Comparison of ENCODE assay signal across 16 cellular contexts in genomic region chr13:113831061-113831460, GRCh38. TPM values are rescaled to one million over a fixed set of nuclear protein-coding genes. Genes with fewer than 3 reads are reported as not detected.
DNase-seq lines count a peak whose midpoint lies in the region; ATAC-seq, FAIRE-seq and TF ChIP-seq lines count a peak whose summit lies in the region.
"Had no signal": no experiment of that assay in that cellular context is flagged by ENCODE, and none has a peak within 500 bp of the region (broad histone marks: within the 10 kb centered on the region; RNA-seq: fewer than 3 reads in every experiment).

No MANE protein-coding gene starts in this region.

- no TSS peak for BruUV-seq in PC-9 (replicated peaks; lab: Mats Ljungman, UMichigan)

- WGBS in right cardiac atrium: 91% methylated on average over 23 of the region's 23 CpGs
- WGBS in psoas muscle, 3 donors: 92 to 98% (median 93%) methylated on average over 18 to 23 of the region's 23 CpGs

- POLR2A ChIA-PET in PC-9 (lab: Charles Lee; ENCODE audit: unreplicated experiment): no interaction called here

- H3K36me3 ChIP-seq in left ventricle myocardium inferior (peaks cover 71% of the 10 kb centered on the region), PC-9 (ENCODE audit: low read depth) (no peaks in the 10 kb centered on the region), kidney (ENCODE audit: control insufficient read depth in 1 of 2, insufficient read depth in 2 of 2, low read length in 2 of 2) (peaks cover 5 to 6% of the 10 kb centered on the region in 2 donors), psoas muscle (ENCODE audit: insufficient read depth in 1 of 2, low read depth in 1 of 2) (peaks cover 2 to 68% of the 10 kb centered on the region in 2 donors)
- H3K36me3 ChIP-seq: BE2C had no signal

- H3K9me3 Mint-ChIP-seq in activated T-cell treated with anti-CD3 and anti-CD28 coated beads, Interleukin-2, amount 50 U/mL, for 24 hours: no peaks in the 10 kb centered on the region
- H3K9me3 Mint-ChIP-seq: CD4-positive, alpha-beta memory T cell; H9 had no signal

- peaks cover 2% of the 10 kb centered on the region for H3K4me1 Mint-ChIP-seq in activated T-cell treated with anti-CD3 and anti-CD28 coated beads, Interleukin-2, amount 50 U/mL, for 24 hours (ENCODE audit: low read depth)
- H3K4me1 Mint-ChIP-seq: CD4-positive, alpha-beta memory T cell; GM23338 had no signal

- CTCF ChIA-PET in PC-9 (lab: Charles Lee): no interaction called here

- intact Hi-C loops in right cardiac atrium (cut with DNase I) (no loop called here), left ventricle myocardium inferior (cut with micrococcal nuclease) (no loop called here), PC-9 (cut with micrococcal nuclease; ENCODE audit: unreplicated experiment) (loop anchor here (5.0 to 10.0 kb wide), 2 partner anchors 111 to 234 kb away; no protein-coding TSS in a partner anchor), kidney (cut with DNase I) (no loop called here), psoas muscle (cut with DNase I) (no loop called here)

- H3K27ac Mint-ChIP-seq in activated T-cell treated with anti-CD3 and anti-CD28 coated beads, Interleukin-2, amount 50 U/mL, for 24 hours: no peak overlapping the region
- H3K27ac Mint-ChIP-seq: CD4-positive, alpha-beta memory T cell; GM23338; H9 had no signal

- no peak overlapping the region for H2AFZ ChIP-seq in PC-9
- H2AFZ ChIP-seq: GM23338 had no signal

- H3K36me3 Mint-ChIP-seq in activated T-cell treated with anti-CD3 and anti-CD28 coated beads, Interleukin-2, amount 50 U/mL, for 24 hours (ENCODE audit: low read depth): peaks cover 30% of the 10 kb centered on the region

- DNase-seq in right cardiac atrium: peak in 2 of 3 donors; percentile 32 to 53
- no peak for DNase-seq in left ventricle myocardium inferior
- DNase-seq in PC-9: no peak
- peak; percentile 74 for DNase-seq in kidney
- peak; percentile 11 to 45 for DNase-seq in psoas muscle
- no peak for DNase-seq in activated T-cell treated with anti-CD3 and anti-CD28 coated beads, Interleukin-2, amount 50 U/mL, for 24 hours
- DNase-seq: BE2C; CD4-positive, alpha-beta memory T cell; DMS79; H9 had no signal

- no peaks in the 10 kb centered on the region for H4K20me1 ChIP-seq in PC-9 (ENCODE audit: insufficient read depth)

- H3K27me3 Mint-ChIP-seq in activated T-cell treated with anti-CD3 and anti-CD28 coated beads, Interleukin-2, amount 50 U/mL, for 24 hours: no peaks in the 10 kb centered on the region
- H3K27me3 Mint-ChIP-seq: CD4-positive, alpha-beta memory T cell had no signal

- H3K9me2 ChIP-seq in PC-9 (ENCODE audit: insufficient read depth): no peaks in the 10 kb centered on the region

- H3K27ac ChIP-seq in right cardiac atrium (ENCODE audit: low read length) (no peak overlapping the region), left ventricle myocardium inferior (replicated peaks) (no peak overlapping the region), PC-9 (no peak overlapping the region), kidney (ENCODE audit: low read depth in 2 of 2, low read length in 2 of 2) (no peak overlapping the region), psoas muscle (no peak overlapping the region)
- H3K27ac ChIP-seq: C4-2B, HL-60 had no signal

- H3K27me3 ChIP-seq in right cardiac atrium (ENCODE audit: control insufficient read depth, insufficient read depth): no peaks in the 10 kb centered on the region
- H3K27me3 ChIP-seq in left ventricle myocardium inferior (ENCODE audit: low read depth): no peaks in the 10 kb centered on the region
- no peaks in the 10 kb centered on the region for H3K27me3 ChIP-seq in PC-9 (ENCODE audit: insufficient read depth, low read depth)
- H3K27me3 ChIP-seq in psoas muscle (ENCODE audit: insufficient read depth in 3 of 3, low read length in 2 of 3): no peaks in the 10 kb centered on the region
- H3K27me3 ChIP-seq: BE2C had no signal

- H3K4me2 ChIP-seq in PC-9: peak overlapping the region; percentile 41
- H3K4me2 ChIP-seq: GM23338 had no signal

- H3K9ac ChIP-seq in kidney (ENCODE audit: low read length in 2 of 2): no peak overlapping the region

- H3F3A ChIP-seq in PC-9 (ENCODE audit: insufficient read depth, low read depth): peaks cover 11% of the 10 kb centered on the region; the same call in 1 of the 2 replicates

- FAIRE-seq in kidney (lab: Jason Lieb, UNC): no peak
- FAIRE-seq: GM12891 had no signal

- no peaks in the 10 kb centered on the region for H3K4me1 ChIP-seq in right cardiac atrium (ENCODE audit: control insufficient read depth, insufficient read depth, low read length)
- no peaks in the 10 kb centered on the region for H3K4me1 ChIP-seq in left ventricle myocardium inferior
- H3K4me1 ChIP-seq in PC-9 (replicated peaks; ENCODE audit: insufficient read depth): peaks cover 39% of the 10 kb centered on the region
- H3K4me1 ChIP-seq in kidney (ENCODE audit: control insufficient read depth in 1 of 2, insufficient read depth in 1 of 2, low read depth in 1 of 2, low read length in 2 of 2): no peaks in the 10 kb centered on the region
- H3K4me1 ChIP-seq in psoas muscle: peaks cover 3% of the 10 kb centered on the region
- H3K4me1 ChIP-seq: BE2C had no signal

- ATAC-seq in right cardiac atrium (no peak), psoas muscle (no peak), GM21576 (IDR thresholded peaks at IDR 0.05; ENCODE audit: unreplicated experiment) (no peak), HG02763 (IDR thresholded peaks at IDR 0.05; ENCODE audit: unreplicated experiment) (no peak)
- ATAC-seq: GM23338 had no signal

- H3K4me3 ChIP-seq in right cardiac atrium (ENCODE audit: low read length): no peak overlapping the region
- H3K4me3 ChIP-seq in left ventricle myocardium inferior: no peak overlapping the region
- H3K4me3 ChIP-seq in PC-9: no peak overlapping the region
- H3K4me3 ChIP-seq in kidney (ENCODE audit: low read length in 2 of 2): no peak overlapping the region
- H3K4me3 ChIP-seq in psoas muscle: no peak overlapping the region
- H3K4me3 ChIP-seq: GM23338 had no signal

- no peak overlapping the region for H3K4me3 Mint-ChIP-seq in activated T-cell treated with anti-CD3 and anti-CD28 coated beads, Interleukin-2, amount 50 U/mL, for 24 hours
- H3K4me3 Mint-ChIP-seq: CD4-positive, alpha-beta memory T cell; GM23338; H9 had no signal

- no peaks in the 10 kb centered on the region for H3K79me2 ChIP-seq in PC-9 (ENCODE audit: low read depth)

- no peaks in the 10 kb centered on the region for H3K9me3 ChIP-seq in right cardiac atrium (ENCODE audit: control insufficient read depth, low read length)
- no peaks in the 10 kb centered on the region for H3K9me3 ChIP-seq in left ventricle myocardium inferior (replicated peaks)
- no peaks in the 10 kb centered on the region for H3K9me3 ChIP-seq in PC-9 (ENCODE audit: insufficient read depth, low read depth)
- H3K9me3 ChIP-seq in kidney (ENCODE audit: control insufficient read depth in 1 of 2, low read length in 2 of 2): no peaks in the 10 kb centered on the region
- H3K9me3 ChIP-seq in psoas muscle: no peaks in the 10 kb centered on the region
- H3K9me3 ChIP-seq: BE2C had no signal

- TF ChIP-seq CTCF in left ventricle myocardium inferior (IDR thresholded peaks at IDR 0.05; ENCODE audit: borderline replicate concordance) (no peak), PC-9 (conservative IDR thresholded peaks at IDR 0.05) (no peak), kidney (IDR thresholded peaks at IDR 0.05; ENCODE audit: borderline replicate concordance, extremely low read depth, insufficient read depth) (no peak), psoas muscle (IDR thresholded peaks at IDR 0.05) (no peak)

RNA-seq across cellular contexts. Expression of gene GAS6, which starts 32.8 kb away (rescaled TPM):
- total RNA-seq in right cardiac atrium (100 to 1,000 TPM; 197 to 213 (median 202) TPM), left ventricle myocardium inferior (186 TPM), PC-9 (2021) (92.9 and 93.8 TPM in 2 replicates), kidney (83.5 TPM), psoas muscle (100 to 1,000 TPM in 1 of 4 donors, 10 to 100 TPM in 3; 65.5 to 103 (median 75.9) TPM)
- polyA plus RNA-seq in right cardiac atrium (273 TPM), kidney (ENCODE audit: insufficient read depth, low read depth, low replicate concordance) (135 TPM), psoas muscle (10 to 100 TPM; 51.6 to 90.9 (median 52.1) TPM)

Comparison
In these comparisons a context has a peak if more than half of its experiments do, and no peak if none do; other contexts are left out.
1. DNase-seq: peak in right cardiac atrium (2 of 3), kidney (single experiment) and psoas muscle (2 of 2); none in left ventricle myocardium inferior (single experiment), PC-9 (0 of 2) and activated T-cell treated with anti-CD3 and anti-CD28 coated beads, Interleukin-2, amount 50 U/mL, for 24 hours (single experiment).